19 cellular contexts compared by ENCODE assay signal in the genomic region with DNA sequence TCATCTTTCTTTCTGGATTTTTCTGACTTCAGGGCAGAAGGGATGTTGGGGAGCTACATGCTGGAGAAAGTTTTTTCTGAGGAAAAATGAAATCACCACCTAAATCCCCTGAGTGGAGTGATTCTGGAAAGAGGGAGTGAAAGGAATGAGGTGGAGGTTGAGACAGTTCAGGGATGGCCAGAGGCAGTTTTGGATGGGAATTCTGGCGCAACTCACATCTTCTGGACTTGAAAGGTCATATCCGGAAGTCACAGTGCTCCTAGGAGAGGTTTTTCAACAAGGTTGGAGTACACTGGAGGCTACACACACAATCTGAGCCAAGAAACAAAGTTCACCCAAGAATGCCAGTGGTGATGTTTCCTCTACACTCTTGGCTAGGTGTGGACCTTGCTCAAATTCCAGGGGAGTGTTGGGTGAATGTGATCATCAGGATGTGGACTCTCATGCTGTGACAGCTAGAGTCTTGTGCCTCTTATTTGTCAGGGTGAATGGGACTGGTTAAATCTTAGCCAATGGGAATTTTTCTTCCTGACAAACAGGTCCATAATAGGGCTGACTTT.
A peak's percentile ranks its signal among the peaks of the same experiment; 100 is the strongest.
DNase-seq lines count a peak whose midpoint lies in the region; ATAC-seq and TF ChIP-seq lines count a peak whose summit lies in the region.
"Had no signal": no experiment of that assay in that cellular context is flagged by ENCODE, and none has a peak within 500 bp of the region (broad histone marks: within the 10 kb centered on the region; RNA-seq: fewer than 3 reads in every experiment).

No MANE protein-coding gene starts in this region.

- H3K4me3 ChIP-seq in left ventricle myocardium inferior (no peak overlapping the region), right atrium auricular region (no peak overlapping the region), fibroblast of the aortic adventitia (ENCODE audit: low read depth, low read length) (no peak overlapping the region), right lobe of liver (no peak overlapping the region)
- H3K4me3 ChIP-seq: BLaER1 had no signal

- intact Hi-C loops in left ventricle myocardium inferior (cut with micrococcal nuclease) = no loop called here
- intact Hi-C loops in right lobe of liver (cut with DNase I) = no loop called here

- peak; percentile 68 to 98 (median 88) for ATAC-seq in right lobe of liver
- ATAC-seq in GM18868 (IDR thresholded peaks at IDR 0.05; ENCODE audit: unreplicated experiment) = no peak
- ATAC-seq: CD8-positive, alpha-beta T cell; Panc1 had no signal

- 71% methylated on average over 1 of the region's 2 CpGs for WGBS in right lobe of liver (ENCODE audit: insufficient coverage, low coverage, low lambda C conversion rate, missing lambda C conversion rate)

- H3K27ac ChIP-seq in left ventricle myocardium inferior (replicated peaks) (peak overlapping the region; percentile 25), right atrium auricular region (no peak overlapping the region), right lobe of liver (no peak overlapping the region)
- H3K27ac ChIP-seq: BLaER1 had no signal

- DNase-seq in left ventricle myocardium inferior (no peak), right atrium auricular region (ENCODE audit: low spot score) (no peak), fibroblast of the aortic adventitia (ENCODE audit: low read depth) (peak; percentile 18), right lobe of liver (no peak), glomerular visceral epithelial cell (ENCODE audit: extremely low spot score) (no peak), occipital lobe (lab: John Stamatoyannopoulos, UW) (no peak), anterior cingulate cortex (lab: John Stamatoyannopoulos, UW) (no peak)
- DNase-seq: CD8-positive, alpha-beta T cell; H9; KBM-7; NCI-H1048; NCI-H1436 treated with DMSO at 0.1 percent for 48 hours; NCI-H2081; NCI-H510A; NCI-H774; SHP77 had no signal

- TF ChIP-seq POLR2A in right lobe of liver (IDR thresholded peaks at IDR 0.05) = no peak

- H3K4me1 ChIP-seq in left ventricle myocardium inferior (no peaks in the 10 kb centered on the region), right atrium auricular region (no peaks in the 10 kb centered on the region), right lobe of liver (peaks cover 0 to 8% (median 0%) of the 10 kb centered on the region in 4 donors)

- TF ChIP-seq CTCF in left ventricle myocardium inferior (IDR thresholded peaks at IDR 0.05; ENCODE audit: borderline replicate concordance) (no peak), right atrium auricular region (IDR thresholded peaks at IDR 0.05) (no peak), fibroblast of the aortic adventitia (IDR thresholded peaks at IDR 0.05; ENCODE audit: insufficient read depth, low read length) (no peak), right lobe of liver (IDR thresholded peaks at IDR 0.05) (no peak)

- H3K9me3 ChIP-seq in left ventricle myocardium inferior (replicated peaks) (no peaks in the 10 kb centered on the region), right atrium auricular region (no peaks in the 10 kb centered on the region), right lobe of liver (no peaks in the 10 kb centered on the region)
- H3K9me3 ChIP-seq: BLaER1 had no signal

- H3K27me3 ChIP-seq in left ventricle myocardium inferior (ENCODE audit: low read depth) (no peaks in the 10 kb centered on the region), right atrium auricular region (peaks cover 0 to 2% of the 10 kb centered on the region in 2 donors), right lobe of liver (no peaks in the 10 kb centered on the region)
- H3K27me3 ChIP-seq: BLaER1 had no signal

- H3K36me3 ChIP-seq in left ventricle myocardium inferior (no peaks in the 10 kb centered on the region), right atrium auricular region (no peaks in the 10 kb centered on the region), right lobe of liver (no peaks in the 10 kb centered on the region)
- H3K36me3 ChIP-seq: BLaER1 had no signal
